8 cellular contexts compared by ENCODE assay signal in the genomic region with DNA sequence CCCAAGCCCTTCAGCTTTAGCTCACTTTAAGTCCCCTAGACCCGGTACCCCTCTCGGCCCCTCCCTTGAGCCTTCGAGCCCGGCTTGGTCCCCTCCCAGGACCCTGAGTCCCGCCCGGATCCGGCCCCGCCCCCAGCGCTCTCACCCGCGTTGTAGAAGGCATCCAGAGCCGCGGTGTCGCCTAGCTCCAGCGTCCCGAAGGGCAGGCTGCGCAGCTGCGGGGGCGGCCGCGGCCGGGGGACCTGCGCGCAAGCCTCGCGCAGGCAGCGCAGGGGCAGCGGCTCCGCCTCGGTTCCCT. TPM values are rescaled to one million over a fixed set of nuclear protein-coding genes. Genes with fewer than 3 reads are reported as not detected.
A peak's percentile ranks its signal among the peaks of the same experiment; 100 is the strongest.
DNase-seq lines count a peak whose midpoint lies in the region; ATAC-seq and TF ChIP-seq lines count a peak whose summit lies in the region.

No MANE protein-coding gene starts in this region.

- H3K27me3 ChIP-seq in HUES6 (ENCODE audit: control insufficient read depth, insufficient read depth, low read length) (peaks cover 14% of the 10 kb centered on the region), subcutaneous abdominal adipose tissue (ENCODE audit: control insufficient read depth in 5 of 5, insufficient read depth in 4 of 5, low read length in 5 of 5) (no peaks in the 10 kb centered on the region)

- H3K9me3 Mint-ChIP-seq in nephron, result no peaks in the 10 kb centered on the region

- H3K4me1 ChIP-seq in HUES6 (ENCODE audit: control insufficient read depth, insufficient read depth, low read length), result peaks cover 24% of the 10 kb centered on the region
- peaks cover 12 to 43% (median 29%) of the 10 kb centered on the region in 5 donors for H3K4me1 ChIP-seq in subcutaneous abdominal adipose tissue (ENCODE audit: control insufficient read depth in 5 of 5, insufficient read depth in 5 of 5, low read length in 5 of 5)

- H3K9me3 ChIP-seq in HUES6 (ENCODE audit: control insufficient read depth, insufficient read depth, low read depth, low read length), result no peaks in the 10 kb centered on the region
- no peaks in the 10 kb centered on the region for H3K9me3 ChIP-seq in subcutaneous abdominal adipose tissue (ENCODE audit: control insufficient read depth in 5 of 5, low read length in 5 of 5)

- H3K4me1 Mint-ChIP-seq in nephron, result peaks cover 23% of the 10 kb centered on the region

- H3K36me3 Mint-ChIP-seq in nephron (ENCODE audit: low read depth), result no peaks in the 10 kb centered on the region

- H3K27ac ChIP-seq in HUES6 (ENCODE audit: low read depth, low read length), result no peak overlapping the region
- peak overlapping the region; percentile 93 for H3K27ac ChIP-seq in subcutaneous abdominal adipose tissue (ENCODE audit: low read depth, low read length)

- H3K27me3 Mint-ChIP-seq in nephron (ENCODE audit: low read depth), result peaks cover 7% of the 10 kb centered on the region

- peak overlapping the region; percentile 68 for H3K4me3 ChIP-seq in HUES6 (ENCODE audit: low read depth, low read length)
- H3K4me3 ChIP-seq in fibroblast of villous mesenchyme (ENCODE audit: low read depth, low read length), result peak overlapping the region; percentile 83
- H3K4me3 ChIP-seq in subcutaneous abdominal adipose tissue (ENCODE audit: low read depth in 1 of 5, low read length in 5 of 5), result peak overlapping the region; percentile 77 to 81 (median 79)

- peak; percentile 48 for ATAC-seq in GM18502 (IDR thresholded peaks at IDR 0.05; ENCODE audit: poor library complexity, unreplicated experiment)
- no peak for ATAC-seq in GM19324 (IDR thresholded peaks at IDR 0.05; ENCODE audit: low FRiP score, unreplicated experiment)

- peak; percentile 83 for DNase-seq in RPMI7951 (ENCODE audit: low read depth)
- peak; percentile 52 for DNase-seq in activated gamma-delta T cell (lab: John Stamatoyannopoulos, UW)
- DNase-seq in fibroblast of villous mesenchyme (ENCODE audit: low read depth), result peak; percentile 71

- H3K27ac Mint-ChIP-seq in nephron, result peak overlapping the region; percentile 87 to 92 (median 88)

- TF ChIP-seq CTCF in fibroblast of villous mesenchyme (IDR thresholded peaks at IDR 0.05; ENCODE audit: insufficient read depth, low read depth, low read length), result no peak
- no peak for TF ChIP-seq CTCF in nephron (IDR thresholded peaks at IDR 0.05; ENCODE audit: unreplicated experiment in 3 of 3)

- H3K36me3 ChIP-seq in HUES6 (ENCODE audit: control insufficient read depth, insufficient read depth, low read length) (no peaks in the 10 kb centered on the region), subcutaneous abdominal adipose tissue (ENCODE audit: control insufficient read depth in 5 of 5, insufficient read depth in 5 of 5, low read length in 5 of 5) (peaks cover 0 to 38% (median 32%) of the 10 kb centered on the region in 5 donors)

- H3K9ac ChIP-seq in HUES6 (ENCODE audit: low read length) (peak overlapping the region; percentile 60), subcutaneous abdominal adipose tissue (ENCODE audit: low read length in 5 of 5) (peak overlapping the region in 4 of 5 donors; percentile 81 to 93 (median 84))

- H3K4me3 Mint-ChIP-seq in nephron, result peak overlapping the region; percentile 88 to 93 (median 91)

RNA-seq across cellular contexts. Expression of a gene that starts 0.7 kb away (rescaled TPM):
- total RNA-seq in RPMI7951 (2014; rRNA removed; shearing (Covaris generic)), result 14.5 and 20.6 TPM in 2 replicates
- 24.2 and 25.9 TPM in 2 replicates for total RNA-seq in fibroblast of villous mesenchyme

RNA-seq across cellular contexts. Expression of a gene that starts 8.6 kb away (rescaled TPM):
- not detected in 2 replicates for total RNA-seq in RPMI7951 (2014; rRNA removed; shearing (Covaris generic))
- total RNA-seq in fibroblast of villous mesenchyme, result not detected in 2 replicates

RNA-seq across cellular contexts. Expression of a gene that starts 17.1 kb away (rescaled TPM):
- total RNA-seq in RPMI7951 (2014; rRNA removed; shearing (Covaris generic)), result not detected in 2 replicates
- not detected in 2 replicates for total RNA-seq in fibroblast of villous mesenchyme

RNA-seq across cellular contexts. Expression of a gene that starts 24.2 kb away (rescaled TPM):
- total RNA-seq in RPMI7951 (2014; rRNA removed; shearing (Covaris generic)), result 0.12 TPM in 1 of 2 replicates, not detected in the other
- total RNA-seq in fibroblast of villous mesenchyme, result under 0.01 and 0.32 TPM in 2 replicates

RNA-seq across cellular contexts. Expression of a gene that starts 26.4 kb away (rescaled TPM):
- total RNA-seq in RPMI7951 (2014; rRNA removed; shearing (Covaris generic)), result 4.5 and 6.4 TPM in 2 replicates
- 0.64 and 0.86 TPM in 2 replicates for total RNA-seq in fibroblast of villous mesenchyme
